ENCODE assay signal across 1 cellular context in the genomic region with DNA sequence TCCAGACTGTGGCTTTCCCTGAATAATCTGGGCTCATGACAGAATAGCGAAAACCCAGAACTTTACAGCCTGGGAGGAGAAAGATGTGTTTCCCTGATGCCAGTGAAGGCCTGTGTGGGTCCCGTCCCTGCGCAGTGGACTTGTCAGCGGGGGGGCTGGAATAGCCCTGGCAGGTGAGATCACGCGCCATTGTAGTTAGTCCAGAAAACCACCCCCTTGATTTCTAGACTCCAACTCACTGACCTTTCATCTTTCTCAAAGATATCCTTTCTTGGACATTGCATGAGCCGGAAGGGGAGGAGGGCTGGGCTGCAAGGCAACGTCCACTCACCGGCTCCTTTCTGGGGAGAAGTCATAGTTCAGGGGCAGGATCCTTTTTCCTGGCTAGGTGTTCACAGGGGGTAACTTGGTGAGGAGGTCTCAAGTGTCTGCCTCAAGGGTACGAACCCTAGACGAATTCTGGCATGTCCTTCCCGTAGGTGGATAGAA.
TF ChIP-seq lines count a peak whose summit lies in the region.

No MANE protein-coding gene starts in this region.

TF ChIP-seq in SK-N-SH treated with all-trans-retinoic acid at 6 μM for 48 hours, 23 proteins besides CTCF, POLR2A, EP300 and RAD21 (continued from another document):
- TF ChIP-seq, protein P1, sequence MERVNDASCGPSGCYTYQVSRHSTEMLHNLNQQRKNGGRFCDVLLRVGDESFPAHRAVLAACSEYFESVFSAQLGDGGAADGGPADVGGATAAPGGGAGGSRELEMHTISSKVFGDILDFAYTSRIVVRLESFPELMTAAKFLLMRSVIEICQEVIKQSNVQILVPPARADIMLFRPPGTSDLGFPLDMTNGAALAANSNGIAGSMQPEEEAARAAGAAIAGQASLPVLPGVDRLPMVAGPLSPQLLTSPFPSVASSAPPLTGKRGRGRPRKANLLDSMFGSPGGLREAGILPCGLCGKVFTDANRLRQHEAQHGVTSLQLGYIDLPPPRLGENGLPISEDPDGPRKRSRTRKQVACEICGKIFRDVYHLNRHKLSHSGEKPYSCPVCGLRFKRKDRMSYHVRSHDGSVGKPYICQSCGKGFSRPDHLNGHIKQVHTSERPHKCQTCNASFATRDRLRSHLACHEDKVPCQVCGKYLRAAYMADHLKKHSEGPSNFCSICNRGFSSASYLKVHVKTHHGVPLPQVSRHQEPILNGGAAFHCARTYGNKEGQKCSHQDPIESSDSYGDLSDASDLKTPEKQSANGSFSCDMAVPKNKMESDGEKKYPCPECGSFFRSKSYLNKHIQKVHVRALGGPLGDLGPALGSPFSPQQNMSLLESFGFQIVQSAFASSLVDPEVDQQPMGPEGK (CRISPR knock-in tag; IDR thresholded peaks at IDR 0.05; ENCODE audit: borderline replicate concordance), result no peak
- TF ChIP-seq RARB (CRISPR knock-in tag; IDR thresholded peaks at IDR 0.05), result no peak
- no peak for TF ChIP-seq TOX (CRISPR knock-in tag; IDR thresholded peaks at IDR 0.05; ENCODE audit: borderline replicate concordance)
- TF ChIP-seq, protein P2, sequence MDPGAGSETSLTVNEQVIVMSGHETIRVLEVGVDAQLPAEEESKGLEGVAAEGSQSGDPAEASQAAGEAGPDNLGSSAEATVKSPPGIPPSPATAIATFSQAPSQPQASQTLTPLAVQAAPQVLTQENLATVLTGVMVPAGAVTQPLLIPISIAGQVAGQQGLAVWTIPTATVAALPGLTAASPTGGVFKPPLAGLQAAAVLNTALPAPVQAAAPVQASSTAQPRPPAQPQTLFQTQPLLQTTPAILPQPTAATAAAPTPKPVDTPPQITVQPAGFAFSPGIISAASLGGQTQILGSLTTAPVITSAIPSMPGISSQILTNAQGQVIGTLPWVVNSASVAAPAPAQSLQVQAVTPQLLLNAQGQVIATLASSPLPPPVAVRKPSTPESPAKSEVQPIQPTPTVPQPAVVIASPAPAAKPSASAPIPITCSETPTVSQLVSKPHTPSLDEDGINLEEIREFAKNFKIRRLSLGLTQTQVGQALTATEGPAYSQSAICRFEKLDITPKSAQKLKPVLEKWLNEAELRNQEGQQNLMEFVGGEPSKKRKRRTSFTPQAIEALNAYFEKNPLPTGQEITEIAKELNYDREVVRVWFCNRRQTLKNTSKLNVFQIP (CRISPR knock-in tag; IDR thresholded peaks at IDR 0.05; ENCODE audit: borderline replicate concordance, low read depth), result no peak
- no peak for TF ChIP-seq CSDC2 (CRISPR knock-in tag; IDR thresholded peaks at IDR 0.05)
- TF ChIP-seq TSHZ2 (CRISPR knock-in tag; IDR thresholded peaks at IDR 0.05), result no peak
- TF ChIP-seq ZC3H10 (CRISPR knock-in tag; IDR thresholded peaks at IDR 0.05), result no peak
- no peak for TF ChIP-seq BACH2 (CRISPR knock-in tag; IDR thresholded peaks at IDR 0.05; ENCODE audit: borderline replicate concordance)
